In genomic region chr9:94165592-94166236, GRCh38 we compare ENCODE assay signal across 8 cellular contexts.
DNase-seq lines count a peak whose midpoint lies in the region; ATAC-seq and TF ChIP-seq lines count a peak whose summit lies in the region.

No MANE protein-coding gene starts in this region.

- peak overlapping the region; percentile 53 to 100 for H3K27ac ChIP-seq in testis

- H3K27ac Mint-ChIP-seq in activated naive CD8-positive, alpha-beta T cell, result peak overlapping the region; percentile 55

- H3K4me3 Mint-ChIP-seq in activated naive CD8-positive, alpha-beta T cell, result peak overlapping the region; percentile 77

- peak overlapping the region; percentile 78 to 97 for H3K4me3 ChIP-seq in testis

- TF ChIP-seq POLR2A in testis (IDR thresholded peaks at IDR 0.05), result no peak

- H3K4me1 ChIP-seq in testis, result peaks cover 31% of the 10 kb centered on the region

- DNase-seq in GM04503 (ENCODE audit: low read depth) (peak; percentile 92), NCI-H1092 treated with DMSO at 0.1 percent for 48 hours (lab: John Stamatoyannopoulos, UW) (peak; percentile 99), glomerular visceral epithelial cell (ENCODE audit: extremely low spot score) (peak; percentile 99), omental fat pad (ENCODE audit: low spot score) (peak; percentile 89), testis (peak; percentile 99)

- no peaks in the 10 kb centered on the region for H3K36me3 ChIP-seq in testis (ENCODE audit: low read depth, missing control alignments)

- TF ChIP-seq CTCF in omental fat pad (IDR thresholded peaks at IDR 0.05) (no peak), testis (IDR thresholded peaks at IDR 0.05) (peak in 1 of 3 experiments; percentile 1)

- peaks cover 3% of the 10 kb centered on the region for H3K36me3 Mint-ChIP-seq in activated naive CD8-positive, alpha-beta T cell

- WGBS in testis, 2 donors, result 5 to 8% methylated on average over 23 to 34 of the region's 50 CpGs

- no peaks in the 10 kb centered on the region for H3K27me3 ChIP-seq in testis

- peak; percentile 90 for ATAC-seq in HG02623 (IDR thresholded peaks at IDR 0.05; ENCODE audit: unreplicated experiment)
- ATAC-seq in SK-N-SH treated with all-trans-retinoic acid at 6 μM for 48 hours, result peak; percentile 97
- ATAC-seq in omental fat pad (ENCODE audit: low FRiP score), result peak; percentile 97

- intact Hi-C loops in testis (cut with DNase I; ENCODE audit: low total_unique reads), result no loop called here

- no peaks in the 10 kb centered on the region for H3K27me3 Mint-ChIP-seq in activated naive CD8-positive, alpha-beta T cell

- H3K4me1 Mint-ChIP-seq in activated naive CD8-positive, alpha-beta T cell (ENCODE audit: low read depth), result peaks cover 52% of the 10 kb centered on the region

- H3K9me3 ChIP-seq in testis, result no peaks in the 10 kb centered on the region

- H3K9me3 Mint-ChIP-seq in activated naive CD8-positive, alpha-beta T cell (ENCODE audit: low read depth), result no peaks in the 10 kb centered on the region

TF ChIP-seq in SK-N-SH treated with all-trans-retinoic acid at 6 μM for 48 hours, 23 proteins besides CTCF, POLR2A, EP300 and RAD21:
- TF ChIP-seq, protein P1, sequence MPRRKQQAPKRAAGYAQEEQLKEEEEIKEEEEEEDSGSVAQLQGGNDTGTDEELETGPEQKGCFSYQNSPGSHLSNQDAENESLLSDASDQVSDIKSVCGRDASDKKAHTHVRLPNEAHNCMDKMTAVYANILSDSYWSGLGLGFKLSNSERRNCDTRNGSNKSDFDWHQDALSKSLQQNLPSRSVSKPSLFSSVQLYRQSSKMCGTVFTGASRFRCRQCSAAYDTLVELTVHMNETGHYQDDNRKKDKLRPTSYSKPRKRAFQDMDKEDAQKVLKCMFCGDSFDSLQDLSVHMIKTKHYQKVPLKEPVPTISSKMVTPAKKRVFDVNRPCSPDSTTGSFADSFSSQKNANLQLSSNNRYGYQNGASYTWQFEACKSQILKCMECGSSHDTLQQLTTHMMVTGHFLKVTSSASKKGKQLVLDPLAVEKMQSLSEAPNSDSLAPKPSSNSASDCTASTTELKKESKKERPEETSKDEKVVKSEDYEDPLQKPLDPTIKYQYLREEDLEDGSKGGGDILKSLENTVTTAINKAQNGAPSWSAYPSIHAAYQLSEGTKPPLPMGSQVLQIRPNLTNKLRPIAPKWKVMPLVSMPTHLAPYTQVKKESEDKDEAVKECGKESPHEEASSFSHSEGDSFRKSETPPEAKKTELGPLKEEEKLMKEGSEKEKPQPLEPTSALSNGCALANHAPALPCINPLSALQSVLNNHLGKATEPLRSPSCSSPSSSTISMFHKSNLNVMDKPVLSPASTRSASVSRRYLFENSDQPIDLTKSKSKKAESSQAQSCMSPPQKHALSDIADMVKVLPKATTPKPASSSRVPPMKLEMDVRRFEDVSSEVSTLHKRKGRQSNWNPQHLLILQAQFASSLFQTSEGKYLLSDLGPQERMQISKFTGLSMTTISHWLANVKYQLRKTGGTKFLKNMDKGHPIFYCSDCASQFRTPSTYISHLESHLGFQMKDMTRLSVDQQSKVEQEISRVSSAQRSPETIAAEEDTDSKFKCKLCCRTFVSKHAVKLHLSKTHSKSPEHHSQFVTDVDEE (CRISPR knock-in tag; IDR thresholded peaks at IDR 0.05), result 0 out of 2 replicates have a peak, but pooled peaks have one; percentile 11
- TF ChIP-seq TCF4 (CRISPR knock-in tag; IDR thresholded peaks at IDR 0.05; ENCODE audit: borderline replicate concordance) (no peak), ARNTL (CRISPR knock-in tag; IDR thresholded peaks at IDR 0.05; ENCODE audit: borderline replicate concordance, low read depth) (peak; percentile 85), CREB5 (CRISPR knock-in tag; IDR thresholded peaks at IDR 0.05; ENCODE audit: low read depth) (no peak; the same call in 1 of the 2 replicates), ZFP3 (CRISPR knock-in tag; IDR thresholded peaks at IDR 0.05) (no peak), ESRRG (CRISPR knock-in tag; IDR thresholded peaks at IDR 0.05) (no peak), ZNF565 (CRISPR knock-in tag; conservative IDR thresholded peaks at IDR 0.05; ENCODE audit: low read depth) (no peak), ISL1 (CRISPR knock-in tag; IDR thresholded peaks at IDR 0.05) (no peak)

Comparison
In these comparisons a context has a peak if more than half of its experiments do, and no peak if none do; other contexts are left out.
1. Peak in every context shown above with its lines: DNase-seq, ATAC-seq, H3K4me3 ChIP-seq and H3K27ac ChIP-seq.